ENCODE assay signal across 11 cellular contexts in the genomic region with DNA sequence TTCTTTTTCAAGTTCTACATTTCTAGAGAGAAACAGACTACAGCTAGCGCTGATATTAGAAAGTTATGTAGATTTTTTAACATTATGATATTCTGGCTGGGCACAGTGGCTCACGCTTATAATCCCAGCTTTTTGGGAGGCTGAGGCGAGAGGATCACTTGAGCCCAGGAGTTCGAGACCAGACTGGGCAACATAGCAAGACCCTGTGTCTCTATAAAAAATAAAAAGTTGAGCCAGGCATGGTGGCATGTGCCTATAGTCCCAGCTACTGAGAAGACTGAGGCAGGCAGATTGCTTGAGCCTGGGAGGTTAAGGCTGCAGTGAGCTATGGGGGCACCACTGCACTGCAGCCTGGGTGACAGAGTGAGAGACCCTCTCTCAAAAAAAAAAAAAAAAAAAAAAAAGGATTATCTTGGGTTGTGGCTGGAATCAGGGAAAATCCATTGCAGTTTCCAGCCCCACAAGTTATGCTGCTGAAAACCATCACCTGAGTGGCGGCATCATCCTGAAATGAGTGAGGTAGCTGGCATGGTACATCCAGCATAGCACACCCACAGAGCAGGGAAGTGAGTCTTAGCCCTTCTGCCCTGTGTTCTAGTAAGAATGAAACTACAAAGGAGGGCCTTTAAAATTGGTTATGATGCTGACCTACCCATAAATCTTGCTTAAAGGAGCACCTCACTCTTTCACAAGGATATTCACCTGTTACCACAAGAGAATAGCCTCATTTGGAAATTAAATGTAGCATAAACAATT.
DNase-seq lines count a peak whose midpoint lies in the region; ATAC-seq, FAIRE-seq and TF ChIP-seq lines count a peak whose summit lies in the region.
"Had no signal": no experiment of that assay in that cellular context is flagged by ENCODE, and none has a peak within 500 bp of the region (broad histone marks: within the 10 kb centered on the region; RNA-seq: fewer than 3 reads in every experiment).

No MANE protein-coding gene starts in this region.

- TF ChIP-seq RAD21 in GM12878 (IDR thresholded peaks at IDR 0.05; ENCODE audit: insufficient read depth, low read depth, low read length) = no peak

- H3K4me3 ChIP-seq in GM12865 (ENCODE audit: low read depth, low read length) (no peak overlapping the region), GM12878 (no peak overlapping the region), H7 (ENCODE audit: insufficient read depth, low read depth, low read length) (no peak overlapping the region), upper lobe of left lung (no peak overlapping the region)

- DNase-seq in GM12865 (ENCODE audit: low read depth) = peak; percentile 71
- DNase-seq in GM19240 (ENCODE audit: insufficient read length, low spot score) = peak; percentile 44
- DNase-seq in GM12878 (ENCODE audit: low read depth, low spot score) = no peak
- no peak for DNase-seq in H7
- DNase-seq in islet precursor cell = no peak
- DNase-seq in DMS53 treated with DMSO at 0.1 percent for 48 hours (lab: John Stamatoyannopoulos, UW; ENCODE audit: unreplicated experiment) = no peak
- DNase-seq in upper lobe of left lung = no peak
- DNase-seq: cortex of kidney, Kasumi-1 had no signal

- H3K9me3 ChIP-seq in GM12878 (replicated peaks; ENCODE audit: control insufficient read depth, insufficient read depth, low read length) (no peaks in the 10 kb centered on the region), upper lobe of left lung (no peaks in the 10 kb centered on the region)

- no peak for TF ChIP-seq POLR2A in GM12878 (IDR thresholded peaks at IDR 0.05; ENCODE audit: low read depth, low read length)
- no peak for TF ChIP-seq POLR2A in upper lobe of left lung (IDR thresholded peaks at IDR 0.05)

- H3K4me2 ChIP-seq in GM12878 (ENCODE audit: control insufficient read depth, insufficient read depth) = no peak overlapping the region

- RAD21 ChIA-PET in GM12878 (lab: Charles Lee; ENCODE audit: unreplicated experiment) = interaction anchor here (0.7 to 2.3 kb wide), 5 partner anchors 19 to 119 kb away, joined by 3 to 9 read pairs (median 3); no protein-coding TSS in a partner anchor

- TF ChIP-seq EP300 in GM12878 (IDR thresholded peaks at IDR 0.05; ENCODE audit: borderline replicate concordance in 1 of 2, control insufficient read depth in 1 of 2, low read depth in 2 of 2, low read length in 2 of 2) = no peak
- TF ChIP-seq EP300 in upper lobe of left lung (IDR thresholded peaks at IDR 0.05) = no peak

- H3K36me3 ChIP-seq in GM12878 (ENCODE audit: control insufficient read depth in 2 of 2, insufficient read depth in 2 of 2, low read length in 1 of 2) (peaks cover 4 to 6% of the 10 kb centered on the region in 2 experiments), H7 (replicated peaks; ENCODE audit: control insufficient read depth, insufficient read depth, low read length) (no peaks in the 10 kb centered on the region), upper lobe of left lung (no peaks in the 10 kb centered on the region)

- SMC1A ChIA-PET in GM12878 (lab: Charles Lee; ENCODE audit: uncharacterized antibody, unreplicated experiment) = interaction anchor here (0.8 to 2.3 kb wide), 6 partner anchors 9 to 113 kb away, joined by 3 to 7 read pairs (median 4); no protein-coding TSS in a partner anchor

- H4K20me1 ChIP-seq in GM12878 (ENCODE audit: control insufficient read depth, insufficient read depth) = no peaks in the 10 kb centered on the region

- POLR2A ChIA-PET in GM12878 (lab: Charles Lee) = interaction anchor here (0.6 to 0.7 kb wide), 3 partner anchors 13 to 30 kb away, joined by 3 to 9 read pairs (median 5); no protein-coding TSS in a partner anchor

- H3K4me1 ChIP-seq in GM12878 (ENCODE audit: control insufficient read depth, insufficient read depth, low read length) (peaks cover 30% of the 10 kb centered on the region), upper lobe of left lung (peaks cover 0 to 3% (median 3%) of the 10 kb centered on the region in 4 donors)

- H3K27me3 ChIP-seq in GM12878 (replicated peaks in 1 of 2; ENCODE audit: control insufficient read depth in 2 of 2, insufficient read depth in 2 of 2, low read length in 1 of 2) = no peaks in the 10 kb centered on the region
- no peaks in the 10 kb centered on the region for H3K27me3 ChIP-seq in H7 (ENCODE audit: control insufficient read depth, insufficient read depth, low read length)
- no peaks in the 10 kb centered on the region for H3K27me3 ChIP-seq in upper lobe of left lung

- intact Hi-C loops in GM12878 (cut with micrococcal nuclease; ENCODE audit: unreplicated experiment) = no loop called here

- no peak overlapping the region for H3K9ac ChIP-seq in GM12878 (ENCODE audit: control insufficient read depth, insufficient read depth, low read length)

- H2AFZ ChIP-seq in GM12878 (ENCODE audit: control insufficient read depth, low read depth, low read length) = no peak overlapping the region

- CTCF ChIA-PET in GM12878 (lab: Yijun Ruan, JAX) = interaction anchor here (0.8 to 1.2 kb wide), 2 partner anchors 24 to 37 kb away, joined by 3 read pairs; no protein-coding TSS in a partner anchor

- H3K27ac ChIP-seq in GM12878 (ENCODE audit: control insufficient read depth, insufficient read depth) (no peak overlapping the region), upper lobe of left lung (peak overlapping the region in 1 of 4 donors; percentile 52)

- no peak for TF ChIP-seq CTCF in GM12865 (IDR thresholded peaks at IDR 0.05; ENCODE audit: insufficient read depth, low read depth, low read length, missing control alignments)
- no peak for TF ChIP-seq CTCF in GM12878 (IDR thresholded peaks at IDR 0.05 in 2 of 3, conservative IDR thresholded peaks at IDR 0.05 in 1 of 3; ENCODE audit: control insufficient read depth in 2 of 3, extremely low read depth in 1 of 3, insufficient read depth in 1 of 3, low read depth in 3 of 3, low read length in 3 of 3)
- no peak for TF ChIP-seq CTCF in upper lobe of left lung (IDR thresholded peaks at IDR 0.05)

- FAIRE-seq in GM12878 (lab: Jason Lieb, UNC) = peak; percentile 75

- ATAC-seq in HG03342 (IDR thresholded peaks at IDR 0.05; ENCODE audit: unreplicated experiment) (peak; percentile 76), GM12878 (peak; percentile 90), upper lobe of left lung (ENCODE audit: low FRiP score in 2 of 2) (no peak)
- ATAC-seq: Panc1 had no signal

- H3K79me2 ChIP-seq in GM12878 (ENCODE audit: control insufficient read depth, insufficient read depth, low read length) = no peaks in the 10 kb centered on the region; the same call in 1 of the 2 replicates

- 35% methylated on average over 5 of the region's 5 CpGs for WGBS in GM12878 (ENCODE audit: insufficient coverage, insufficient replicate concordance, low lambda C conversion rate, missing lambda C conversion rate)
- WGBS in upper lobe of left lung, 2 donors = 91 to 92% methylated on average over 5 of the region's 5 CpGs

- BruUV-seq in GM12878 (replicated peaks; lab: Mats Ljungman, UMichigan) = no TSS peak

- in situ Hi-C loops in GM12878 (cut with MboI) = loop anchor here (25.0 kb wide), 1 partner anchor 739 kb away; no protein-coding TSS in a partner anchor

TF ChIP-seq in GM12878, 131 proteins besides CTCF, POLR2A, EP300 and RAD21:
- no peak for TF ChIP-seq SIX5 (IDR thresholded peaks at IDR 0.05; ENCODE audit: low read depth, low read length, severe bottlenecking)
- no peak for TF ChIP-seq JUNB (IDR thresholded peaks at IDR 0.05)
- 0 out of 4 replicates have a peak, but pooled peaks have one; percentile 10 for TF ChIP-seq IKZF2 (IDR thresholded peaks at IDR 0.05)
- TF ChIP-seq SPI1 (IDR thresholded peaks at IDR 0.05; ENCODE audit: borderline replicate concordance, insufficient read depth, low read depth, low read length) = peak; percentile 58; the same call in 1 of the 2 replicates

Comparison
In these comparisons a context has a peak if more than half of its experiments do, and no peak if none do; other contexts are left out.
1. DNase-seq: peak in GM12865 (single experiment) and GM19240 (single experiment); none in GM12878 (single experiment), H7 (single experiment), islet precursor cell (single experiment), DMS53 treated with DMSO at 0.1 percent for 48 hours (single experiment) and upper lobe of left lung (0 of 2).
2. ATAC-seq: peak in HG03342 (single experiment) and GM12878 (single experiment); none in upper lobe of left lung (0 of 2).